ENCODE assay signal across 1 cellular context in the genomic region with DNA sequence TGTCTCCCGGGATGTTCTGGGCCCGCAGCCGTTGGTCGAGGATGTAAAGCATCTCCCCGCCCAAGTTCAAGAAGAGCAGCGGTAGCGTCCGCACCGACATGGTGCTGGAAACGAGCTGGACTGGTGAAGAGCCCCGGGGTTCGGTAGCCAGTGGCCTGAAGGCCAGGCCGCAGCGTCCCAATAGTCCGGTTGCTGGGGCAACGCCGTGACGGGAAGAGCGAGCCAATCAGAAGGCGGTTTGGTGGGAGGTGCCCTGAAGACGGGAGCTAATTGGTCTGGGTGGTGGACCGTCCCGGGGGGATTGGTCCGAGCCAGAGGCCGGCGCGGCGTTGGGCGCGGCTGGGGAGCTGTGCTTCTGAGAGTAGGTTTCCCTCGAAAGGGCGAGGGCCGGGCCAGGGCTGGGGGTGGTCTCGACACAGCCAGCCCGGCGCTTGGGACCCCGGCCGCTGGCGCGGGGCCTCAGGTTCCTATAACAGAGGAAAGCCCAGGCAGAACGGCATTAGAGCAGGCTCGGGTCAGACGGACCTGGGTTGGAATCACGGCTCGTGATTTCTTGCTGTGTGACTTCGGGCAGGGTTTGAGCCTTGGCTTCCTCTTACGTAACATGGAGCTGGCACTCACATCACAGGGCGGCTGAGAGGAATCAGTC.
TF ChIP-seq lines count a peak whose summit lies in the region.

TSS of gene OSCP1 (minus strand) at position 182 of the 649 bp plus-strand sequence. CDS start at position 100, 82 bp downstream.

TF ChIP-seq in HepG2, 621 proteins besides CTCF, POLR2A, EP300 and RAD21 (continued from another document):
- TF ChIP-seq ATF3 (CRISPR knock-in tag; IDR thresholded peaks at IDR 0.05), result 0 out of 2 replicates have a peak, but pooled peaks have one; percentile 9
